ENCODE assay signal across 8 cellular contexts in genomic region chr1:111139234-111139955, GRCh38. TPM values are rescaled to one million over a fixed set of nuclear protein-coding genes. Genes with fewer than 3 reads are reported as not detected.
DNase-seq lines count a peak whose midpoint lies in the region; ATAC-seq and TF ChIP-seq lines count a peak whose summit lies in the region.

No MANE protein-coding gene starts in this region.

- H3K4me2 ChIP-seq in mesendoderm (ENCODE audit: low read length), result peak overlapping the region; percentile 21

- no peak overlapping the region for H4K8ac ChIP-seq in mesendoderm (ENCODE audit: low read depth, low read length)

- H3K23ac ChIP-seq in mesendoderm (ENCODE audit: low read length), result no peak overlapping the region

- H3K4me3 Mint-ChIP-seq in WTC11, result peak overlapping the region; percentile 99

- POLR2A ChIA-PET in WTC11 (lab: Charles Lee), result interaction anchor here (0.7 to 0.9 kb wide), 2 partner anchors 9 to 13 kb away, joined by 3 read pairs; no protein-coding TSS in a partner anchor

- peak overlapping the region; percentile 100 for H3K27ac Mint-ChIP-seq in WTC11

- H3K79me1 ChIP-seq in mesendoderm (ENCODE audit: low read length), result peaks cover 11% of the 10 kb centered on the region

- H2BK120ac ChIP-seq in mesendoderm (ENCODE audit: low read depth, low read length), result peak overlapping the region; percentile 34

- peak overlapping the region; percentile 96 for H3K18ac ChIP-seq in mesendoderm (ENCODE audit: low read length)

- H3K27me3 ChIP-seq in endocrine pancreas (ENCODE audit: control insufficient read depth, insufficient read depth, low read length) (no peaks in the 10 kb centered on the region), mesendoderm (ENCODE audit: insufficient read depth, low read length, poor library complexity) (no peaks in the 10 kb centered on the region)

- H3K79me2 ChIP-seq in mesendoderm (ENCODE audit: control insufficient read depth, insufficient read depth, low read length), result peaks cover 35% of the 10 kb centered on the region

- no peaks in the 10 kb centered on the region for H3K9me3 Mint-ChIP-seq in WTC11

- H3K4me3 ChIP-seq in endocrine pancreas (ENCODE audit: control insufficient read depth, insufficient read depth, low read length) (peak overlapping the region; percentile 91), mesendoderm (ENCODE audit: low read length) (peak overlapping the region; percentile 30)

- peak overlapping the region; percentile 77 for H3K4ac ChIP-seq in mesendoderm (ENCODE audit: low read depth, low read length)

- H3K9me3 ChIP-seq in endocrine pancreas (ENCODE audit: control insufficient read depth, low read length), result no peaks in the 10 kb centered on the region

- no CpG with 5 or more reads among the region's 34 CpGs for WGBS in mesendoderm (ENCODE audit: extremely low coverage, insufficient coverage, low lambda C conversion rate)

- TF ChIP-seq CTCF in 22Rv1 (IDR thresholded peaks at IDR 0.05), result no peak
- TF ChIP-seq CTCF in WTC11 (IDR thresholded peaks at IDR 0.05), result no peak

- no peaks in the 10 kb centered on the region for H3K27me3 Mint-ChIP-seq in WTC11 (ENCODE audit: low read depth)

- H4K5ac ChIP-seq in mesendoderm (ENCODE audit: low read length), result no peak overlapping the region

- CTCF ChIA-PET in WTC11 (lab: Charles Lee), result interaction anchor here (0.8 to 2.2 kb wide), 3 partner anchors 84 to 207 kb away, joined by 3 to 5 read pairs (median 3); no protein-coding TSS in a partner anchor

- peak overlapping the region; percentile 84 for H3K27ac ChIP-seq in 22Rv1
- H3K27ac ChIP-seq in mesendoderm (ENCODE audit: low read depth, low read length), result peak overlapping the region; percentile 95

- ATAC-seq in GM18498 (IDR thresholded peaks at IDR 0.05; ENCODE audit: unreplicated experiment) (peak; percentile 38), HG02981 (IDR thresholded peaks at IDR 0.05; ENCODE audit: unreplicated experiment) (peak; percentile 10), WTC11 (peak; percentile 69)

- H3K9ac ChIP-seq in endocrine pancreas (ENCODE audit: control insufficient read depth, insufficient read depth, low read length), result peak overlapping the region; percentile 74
- H3K9ac ChIP-seq in mesendoderm (ENCODE audit: low read length), result peak overlapping the region; percentile 57

- DNase-seq in NCI-H2107 (lab: John Stamatoyannopoulos, UW) (peak; percentile 28), WTC11 (ENCODE audit: low spot score) (peak; percentile 38), mesendoderm (peak; percentile 89)
- DNase-seq in stimulated activated CD8-positive, alpha-beta memory T cell treated with anti-CD3 and anti-CD28 coated beads, Interleukin-4, amount 100 ng/mL, for 24 hours (ENCODE audit: low read depth), result peak; percentile 42

- no peak overlapping the region for H2BK15ac ChIP-seq in mesendoderm (replicated peaks; ENCODE audit: low read depth)

- H3K4me1 Mint-ChIP-seq in WTC11, result peaks cover 28% of the 10 kb centered on the region

- no peaks in the 10 kb centered on the region for H3K36me3 ChIP-seq in endocrine pancreas (ENCODE audit: control insufficient read depth, insufficient read depth, low read length)
- H3K36me3 ChIP-seq in mesendoderm (ENCODE audit: control insufficient read depth, insufficient read depth, low read length), result no peaks in the 10 kb centered on the region

- H2BK5ac ChIP-seq in mesendoderm (ENCODE audit: low read length), result peak overlapping the region; percentile 55

- H3K36me3 Mint-ChIP-seq in WTC11, result peaks cover 24% of the 10 kb centered on the region

- peak overlapping the region; percentile 93 for H3K56ac ChIP-seq in mesendoderm (ENCODE audit: low read length)

- H3K4me1 ChIP-seq in endocrine pancreas (ENCODE audit: control insufficient read depth, insufficient read depth, low read length), result peaks cover 13% of the 10 kb centered on the region
- H3K4me1 ChIP-seq in mesendoderm (ENCODE audit: control insufficient read depth, low read depth, low read length), result no peaks in the 10 kb centered on the region

- H2AK5ac ChIP-seq in mesendoderm (ENCODE audit: low read length), result no peak overlapping the region

TF ChIP-seq in WTC11, 78 proteins besides CTCF, POLR2A, EP300 and RAD21:
- TF ChIP-seq ZMAT4 (CRISPR knock-in tag; IDR thresholded peaks at IDR 0.05) (no peak), ETV6 (CRISPR knock-in tag; IDR thresholded peaks at IDR 0.05) (no peak), IRF2 (CRISPR knock-in tag; IDR thresholded peaks at IDR 0.05; ENCODE audit: borderline replicate concordance, low read depth) (no peak), GABPB1 (CRISPR knock-in tag; IDR thresholded peaks at IDR 0.05) (0 out of 2 replicates have a peak, but pooled peaks have one; percentile 41), EMX1 (CRISPR knock-in tag; IDR thresholded peaks at IDR 0.05) (0 out of 2 replicates have a peak, but pooled peaks have one; percentile 37)
TF ChIP-seq in WTC11: peak in this region for 2.

RNA-seq across cellular contexts. Expression of gene DRAM2, which starts 0.5 kb away (rescaled TPM):
- 34.3 to 43.8 TPM (median 37.7 TPM) in 3 replicates for total RNA-seq in WTC11 (2021)
- 20.9 TPM for polyA plus RNA-seq in mesendoderm (2013, experiment 1 of 2)
- polyA plus RNA-seq in mesendoderm (2013, experiment 2 of 2), result 21.2 TPM

RNA-seq across cellular contexts. Expression of gene CEPT1, which starts 0.6 kb away (rescaled TPM):
- total RNA-seq in WTC11 (2021), result 29.3 to 38.1 TPM (median 33.8 TPM) in 3 replicates
- 15.1 TPM for polyA plus RNA-seq in mesendoderm (2013, experiment 1 of 2)
- 14.3 TPM for polyA plus RNA-seq in mesendoderm (2013, experiment 2 of 2)

Comparison
In these comparisons a context has a peak if more than half of its experiments do, and no peak if none do; other contexts are left out.
1. Peak in every context shown above with its lines: DNase-seq, ATAC-seq, H3K4me3 ChIP-seq and H3K27ac ChIP-seq.
2. ATAC-seq: peak in every context shown above with its lines; median percentile 69 in WTC11; 38 in GM18498; 10 in HG02981.
3. DNase-seq: peak in every context shown above with its lines; median percentile 89 in mesendoderm; 42 in stimulated activated CD8-positive, alpha-beta memory T cell treated with anti-CD3 and anti-CD28 coated beads, Interleukin-4, amount 100 ng/mL, for 24 hours; 38 in WTC11; 28 in NCI-H2107.